In the genomic region with DNA sequence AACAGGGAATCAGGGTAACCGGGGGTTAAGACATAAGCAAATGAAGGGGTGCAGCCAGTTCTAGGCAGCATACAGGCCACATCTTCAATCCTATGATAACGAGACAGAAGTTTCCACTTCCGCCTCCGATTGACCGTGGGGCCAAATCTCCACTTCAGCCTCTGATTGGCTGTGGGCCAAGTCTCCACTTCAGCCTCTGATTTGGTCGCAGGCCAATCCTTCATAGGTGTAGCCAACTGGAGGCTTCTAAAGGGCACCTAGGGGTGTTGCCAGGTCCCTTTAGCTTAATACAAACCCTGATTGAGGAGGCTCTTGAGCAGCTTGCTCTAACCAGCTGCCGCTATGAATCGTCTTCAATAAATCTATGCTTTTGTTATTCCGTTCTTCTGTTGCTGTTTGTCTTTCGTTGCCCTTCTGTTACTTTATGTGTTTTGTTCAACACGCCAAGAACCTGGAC, we compare ENCODE assay signal across 8 cellular contexts. TPM values are rescaled to one million over a fixed set of nuclear protein-coding genes. Genes with fewer than 3 reads are reported as not detected.
DNase-seq lines count a peak whose midpoint lies in the region; ATAC-seq and TF ChIP-seq lines count a peak whose summit lies in the region.

No MANE protein-coding gene starts in this region.

- peaks cover 13% of the 10 kb centered on the region; the same call in 1 of the 2 replicates for H3K4me1 ChIP-seq in HUES64 (ENCODE audit: insufficient read depth, low read length)
- H3K4me1 ChIP-seq in PC-9 (replicated peaks; ENCODE audit: insufficient read depth): peaks cover 7% of the 10 kb centered on the region

- intact Hi-C loops in left colon (cut with DNase I, micrococcal nuclease): no loop called here
- intact Hi-C loops in PC-9 (cut with micrococcal nuclease; ENCODE audit: unreplicated experiment): no loop called here

- BruUV-seq in PC-9 (replicated peaks; lab: Mats Ljungman, UMichigan): no TSS peak

- H3K9me2 ChIP-seq in SU-DHL-6 (replicated peaks; ENCODE audit: insufficient read depth, low read length) (no peaks in the 10 kb centered on the region), PC-9 (ENCODE audit: insufficient read depth) (no peaks in the 10 kb centered on the region)

- TF ChIP-seq CTCF in SU-DHL-6 (IDR thresholded peaks at IDR 0.05; ENCODE audit: insufficient read depth, low read length, poor library complexity, severe bottlenecking) (no peak), RWPE1 (conservative IDR thresholded peaks at IDR 0.05; ENCODE audit: low read depth) (no peak), PC-9 (conservative IDR thresholded peaks at IDR 0.05) (no peak)

- H3K4me2 ChIP-seq in SU-DHL-6 (ENCODE audit: low read depth, low read length, poor library complexity, severe bottlenecking): peak overlapping the region; percentile 87
- H3K4me2 ChIP-seq in PC-9: no peak overlapping the region

- peak; percentile 67 for ATAC-seq in GM18861 (IDR thresholded peaks at IDR 0.05; ENCODE audit: unreplicated experiment)
- ATAC-seq in left colon: peak; percentile 44

- H3K9me3 ChIP-seq in HUES64 (ENCODE audit: insufficient read depth, low read depth, low read length) (no peaks in the 10 kb centered on the region), SU-DHL-6 (ENCODE audit: insufficient read depth, low read length) (no peaks in the 10 kb centered on the region), PC-9 (ENCODE audit: insufficient read depth, low read depth) (no peaks in the 10 kb centered on the region)

- peak; percentile 38 to 73 for DNase-seq in left colon
- no peak for DNase-seq in RWPE1 (ENCODE audit: low spot score)
- no peak for DNase-seq in PC-9
- no peak for DNase-seq in C1 segment of cervical spinal cord (lab: John Stamatoyannopoulos, UW)
- DNase-seq in GDM1 (lab: John Stamatoyannopoulos, UW): no peak

- H3K27me3 ChIP-seq in HUES64 (ENCODE audit: insufficient read depth, low read length): no peaks in the 10 kb centered on the region
- H3K27me3 ChIP-seq in SU-DHL-6 (ENCODE audit: low read length): no peaks in the 10 kb centered on the region
- no peaks in the 10 kb centered on the region for H3K27me3 ChIP-seq in PC-9 (ENCODE audit: insufficient read depth, low read depth)

- H3K36me3 ChIP-seq in HUES64 (ENCODE audit: insufficient read depth, low read length) (peaks cover 15% of the 10 kb centered on the region), SU-DHL-6 (ENCODE audit: low read length) (no peaks in the 10 kb centered on the region), PC-9 (ENCODE audit: low read depth) (peaks cover 10% of the 10 kb centered on the region)

- CTCF ChIA-PET in RWPE1 (lab: Yijun Ruan, JAX): interaction anchor here (0.6 to 0.7 kb wide), 2 partner anchors 12 to 80 kb away, joined by 3 to 4 read pairs; no protein-coding TSS in a partner anchor
- CTCF ChIA-PET in PC-9 (lab: Charles Lee): no interaction called here

- peak overlapping the region; percentile 66 for H2AFZ ChIP-seq in SU-DHL-6 (ENCODE audit: low read depth, low read length, severe bottlenecking)
- H2AFZ ChIP-seq in PC-9: no peak overlapping the region

- no peak overlapping the region; the same call in 1 of the 2 replicates for H3K27ac ChIP-seq in HUES64 (ENCODE audit: low read depth, low read length)
- H3K27ac ChIP-seq in SU-DHL-6 (ENCODE audit: low read depth, low read length): peak overlapping the region; percentile 67
- H3K27ac ChIP-seq in RWPE1: no peak overlapping the region
- no peak overlapping the region for H3K27ac ChIP-seq in PC-9

- no peaks in the 10 kb centered on the region for H4K20me1 ChIP-seq in SU-DHL-6 (ENCODE audit: low read depth, low read length)
- no peaks in the 10 kb centered on the region for H4K20me1 ChIP-seq in PC-9 (ENCODE audit: insufficient read depth)

- H3K4me3 ChIP-seq in HUES64 (ENCODE audit: low read length) (peak overlapping the region; percentile 46), SU-DHL-6 (ENCODE audit: insufficient read depth, low read length, poor library complexity, severe bottlenecking) (peak overlapping the region; percentile 64), PC-9 (no peak overlapping the region)

- peaks cover 14% of the 10 kb centered on the region; the same call in 1 of the 2 replicates for H3F3A ChIP-seq in SU-DHL-6 (ENCODE audit: insufficient read depth)
- peaks cover 10% of the 10 kb centered on the region; the same call in 1 of the 2 replicates for H3F3A ChIP-seq in PC-9 (ENCODE audit: insufficient read depth, low read depth)

- H3K9ac ChIP-seq in HUES64 (ENCODE audit: low read depth, low read length) (peak overlapping the region; percentile 45), SU-DHL-6 (ENCODE audit: low read length) (peak overlapping the region; percentile 56)

- no peaks in the 10 kb centered on the region for H3K79me2 ChIP-seq in SU-DHL-6 (ENCODE audit: insufficient read depth, low read length)
- peaks cover 17% of the 10 kb centered on the region for H3K79me2 ChIP-seq in PC-9 (ENCODE audit: low read depth)

- 66% methylated on average over 11 of the region's 11 CpGs for WGBS in HUES64

- POLR2A ChIA-PET in RWPE1 (lab: Yijun Ruan, JAX; ENCODE audit: low non-redundant PET) (no interaction called here), PC-9 (lab: Charles Lee; ENCODE audit: unreplicated experiment) (interaction anchor here (0.6 kb wide), 2 partner anchors 33 to 246 kb away, joined by 4 read pairs; no protein-coding TSS in a partner anchor)

RNA-seq across cellular contexts. Expression of gene ERGIC3, which starts 2.1 kb away (rescaled TPM):
- polyA plus RNA-seq in HUES64 (2013, experiment 1 of 2): 160 TPM
- polyA plus RNA-seq in HUES64 (2013, experiment 2 of 2): 159 TPM
- total RNA-seq in left colon (100 to 1,000 TPM; 262 to 278 TPM), PC-9 (2021) (341 and 435 TPM in 2 replicates)

RNA-seq across cellular contexts. Expression of gene C20orf173, which starts 10.3 kb away (rescaled TPM):
- polyA plus RNA-seq in HUES64 (2013, experiment 1 of 2): not detected
- not detected for polyA plus RNA-seq in HUES64 (2013, experiment 2 of 2)
- not detected for total RNA-seq in left colon
- total RNA-seq in PC-9 (2021): not detected in 2 replicates

Comparison
In these comparisons a context has a peak if more than half of its experiments do, and no peak if none do; other contexts are left out.
1. DNase-seq: peak in left colon (2 of 2); none in RWPE1 (single experiment), PC-9 (0 of 2), C1 segment of cervical spinal cord (0 of 14) and GDM1 (single experiment).